9 cellular contexts compared by ENCODE assay signal in genomic region chr14:37591941-37592287, GRCh38. TPM values are rescaled to one million over a fixed set of nuclear protein-coding genes. Genes with fewer than 3 reads are reported as not detected.
DNase-seq lines count a peak whose midpoint lies in the region; ATAC-seq and TF ChIP-seq lines count a peak whose summit lies in the region.
"Had no signal": no experiment of that assay in that cellular context is flagged by ENCODE, and none has a peak within 500 bp of the region (broad histone marks: within the 10 kb centered on the region; RNA-seq: fewer than 3 reads in every experiment).

No MANE protein-coding gene starts in this region.

- H3K27ac ChIP-seq in IMR-90 (ENCODE audit: insufficient read depth, low read length), result no peak overlapping the region
- no peak overlapping the region for H3K27ac ChIP-seq in neural progenitor cell

- no peaks in the 10 kb centered on the region for H3K9me3 Mint-ChIP-seq in Calu3 (ENCODE audit: low read depth, unreplicated experiment)
- no peaks in the 10 kb centered on the region for H3K9me3 Mint-ChIP-seq in neural progenitor cell

- 0 out of 2 replicates have a peak, but pooled peaks cover under 1% of the 10 kb centered on the region for H3K9me1 ChIP-seq in IMR-90 (ENCODE audit: insufficient read depth, low read length)

- H3K4me1 ChIP-seq in IMR-90 (ENCODE audit: control insufficient read depth, insufficient read depth, low read length) (peaks cover 3% of the 10 kb centered on the region; the same call in 1 of the 2 replicates), neural progenitor cell (peaks cover 34% of the 10 kb centered on the region)

- no peak for TF ChIP-seq RAD21 in IMR-90 (IDR thresholded peaks at IDR 0.05; ENCODE audit: low read length)

- H3K4me1 Mint-ChIP-seq in Calu3 (ENCODE audit: low read depth, unreplicated experiment) (no peaks in the 10 kb centered on the region), neural progenitor cell (peaks cover 51% of the 10 kb centered on the region)

- no peak for DNase-seq in Calu3
- DNase-seq in IMR-90, result no peak
- DNase-seq in epithelial cell of esophagus (ENCODE audit: low read depth), result peak; percentile 72
- peak; percentile 45 for DNase-seq in neural progenitor cell (ENCODE audit: low spot score)
- DNase-seq in EL, result no peak
- DNase-seq in amniotic stem cell (lab: John Stamatoyannopoulos, UW), result no peak
- DNase-seq in RPMI8226, result no peak
- DNase-seq: amygdala had no signal

- peak overlapping the region; percentile 98 for H3K27ac Mint-ChIP-seq in Calu3 (ENCODE audit: unreplicated experiment)
- H3K27ac Mint-ChIP-seq in neural progenitor cell, result no peak overlapping the region

- BruUV-seq in Calu3 (replicated peaks; lab: Mats Ljungman, UMichigan), result no TSS peak
- no TSS peak for BruUV-seq in IMR-90 (replicated peaks; lab: Mats Ljungman, UMichigan)

- no peak overlapping the region for H3K56ac ChIP-seq in IMR-90 (ENCODE audit: extremely low read depth, insufficient read depth, low read length)

- peaks cover 75% of the 10 kb centered on the region for H3K27me3 ChIP-seq in IMR-90 (ENCODE audit: control insufficient read depth, insufficient read depth, low read length)
- H3K27me3 ChIP-seq in neural progenitor cell, result peaks cover 100% of the 10 kb centered on the region

- CTCF ChIA-PET in Calu3 (lab: Charles Lee), result interaction anchor here (0.6 to 1.5 kb wide), 4 partner anchors 29 to 345 kb away, joined by 3 to 13 read pairs (median 7); no protein-coding TSS in a partner anchor
- CTCF ChIA-PET in IMR-90 (lab: Yijun Ruan, JAX), result no interaction called here

- no peak overlapping the region for H4K8ac ChIP-seq in IMR-90 (ENCODE audit: low read depth in 2 of 2, low read length in 2 of 2)

- H2AK5ac ChIP-seq in IMR-90 (ENCODE audit: low read depth, low read length), result no peak overlapping the region

- H3K79me1 ChIP-seq in IMR-90 (ENCODE audit: low read depth in 1 of 2, low read length in 2 of 2), result no peaks in the 10 kb centered on the region

- H3K9me3 ChIP-seq in IMR-90 (ENCODE audit: control insufficient read depth, insufficient read depth, low read length) (peaks cover 18% of the 10 kb centered on the region; the same call in 1 of the 2 replicates), neural progenitor cell (ENCODE audit: low read depth) (no peaks in the 10 kb centered on the region)

- H4K91ac ChIP-seq in IMR-90 (ENCODE audit: insufficient read depth, low read depth, low read length), result no peak overlapping the region

- H3K4me3 ChIP-seq in IMR-90 (ENCODE audit: insufficient read depth, low read depth, low read length) (no peak overlapping the region), epithelial cell of esophagus (ENCODE audit: low read length) (peak overlapping the region; percentile 62), neural progenitor cell (peak overlapping the region; percentile 30)

- no peak overlapping the region for H3K23ac ChIP-seq in IMR-90 (ENCODE audit: low read depth, low read length)

- H3K14ac ChIP-seq in IMR-90 (replicated peaks; ENCODE audit: low read depth, low read length), result no peak overlapping the region

- H3K4me2 ChIP-seq in IMR-90 (ENCODE audit: low read depth, low read length), result no peak overlapping the region
- H3K4me2 ChIP-seq in neural progenitor cell, result peak overlapping the region; percentile 71

- no peak overlapping the region for H2BK20ac ChIP-seq in IMR-90 (ENCODE audit: low read depth, low read length)

- POLR2A ChIA-PET in IMR-90 (lab: Charles Lee; ENCODE audit: unreplicated experiment), result no interaction called here

- H3F3A ChIP-seq in neural progenitor cell (ENCODE audit: low read depth), result peaks cover 70% of the 10 kb centered on the region

- H2AFZ ChIP-seq in IMR-90 (replicated peaks; ENCODE audit: low read length, poor library complexity) (peak overlapping the region; percentile 9), neural progenitor cell (replicated peaks) (no peak overlapping the region)

- H4K20me1 ChIP-seq in IMR-90 (ENCODE audit: insufficient read depth, low read length) (no peaks in the 10 kb centered on the region; the same call in 1 of the 2 replicates), neural progenitor cell (ENCODE audit: low read depth) (peaks cover 88% of the 10 kb centered on the region)

- TF ChIP-seq POLR2A in IMR-90 (IDR thresholded peaks at IDR 0.05; ENCODE audit: low read depth, low read length), result no peak

- no peak overlapping the region for H3K18ac ChIP-seq in IMR-90 (ENCODE audit: low read depth, low read length)

- H2BK15ac ChIP-seq in IMR-90 (ENCODE audit: low read depth, low read length), result no peak overlapping the region

- 6% methylated on average over 13 of the region's 31 CpGs; no CpG with 5 or more reads in 1 of the 2 experiments for WGBS in IMR-90 (ENCODE audit: extremely low coverage in 2 of 2, insufficient read length in 1 of 2), 2 experiments

- H2AK9ac ChIP-seq in IMR-90 (replicated peaks; ENCODE audit: low read depth, low read length, poor library complexity), result peak overlapping the region; percentile 12

- peaks cover 98% of the 10 kb centered on the region for H3K36me3 Mint-ChIP-seq in Calu3 (ENCODE audit: insufficient read depth, unreplicated experiment)
- H3K36me3 Mint-ChIP-seq in neural progenitor cell, result no peaks in the 10 kb centered on the region

- in situ Hi-C loops in IMR-90 (cut with MboI; ENCODE audit: low sequenced_read_pairs), result no loop called here

- intact Hi-C loops in Calu3 (cut with micrococcal nuclease; ENCODE audit: unreplicated experiment), result loop anchor here (2.0 kb wide), 1 partner anchor 171 kb away; no protein-coding TSS in a partner anchor
- intact Hi-C loops in IMR-90 (cut with micrococcal nuclease), result no loop called here

- no peak overlapping the region for H2BK5ac ChIP-seq in IMR-90 (ENCODE audit: low read depth, low read length, poor library complexity, severe bottlenecking)

- H3K27me3 Mint-ChIP-seq in Calu3 (ENCODE audit: unreplicated experiment), result no peaks in the 10 kb centered on the region
- peaks cover 85% of the 10 kb centered on the region for H3K27me3 Mint-ChIP-seq in neural progenitor cell (ENCODE audit: insufficient read depth, low read depth)

- dilution Hi-C loops in IMR-90 (cut with HindIII; ENCODE audit: low sequenced_read_pairs, unreplicated experiment), result no loop called here

- H2BK120ac ChIP-seq in IMR-90 (ENCODE audit: low read depth, low read length), result no peak overlapping the region

- H3K4me3 Mint-ChIP-seq in Calu3 (ENCODE audit: low read depth, unreplicated experiment), result peak overlapping the region; percentile 81
- H3K4me3 Mint-ChIP-seq in neural progenitor cell, result no peak overlapping the region

- no peak overlapping the region for H4K5ac ChIP-seq in IMR-90 (ENCODE audit: low read depth, low read length)

- ATAC-seq in IMR-90 (ENCODE audit: low read depth) (no peak), GM21825 (IDR thresholded peaks at IDR 0.05; ENCODE audit: unreplicated experiment) (no peak)

- H3K36me3 ChIP-seq in IMR-90 (ENCODE audit: control insufficient read depth, insufficient read depth, low read length) (no peaks in the 10 kb centered on the region), neural progenitor cell (no peaks in the 10 kb centered on the region)

- TF ChIP-seq CTCF in Calu3 (IDR thresholded peaks at IDR 0.05; ENCODE audit: unreplicated experiment) (no peak), IMR-90 (conservative IDR thresholded peaks at IDR 0.05; ENCODE audit: low read depth, low read length) (no peak), epithelial cell of esophagus (IDR thresholded peaks at IDR 0.05; ENCODE audit: insufficient read depth, low read depth, low read length, missing control alignments) (no peak), neural progenitor cell (IDR thresholded peaks at IDR 0.05) (no peak)

- H3K4ac ChIP-seq in IMR-90 (ENCODE audit: low read depth, low read length), result no peak overlapping the region

- H3K9ac ChIP-seq in IMR-90 (ENCODE audit: low read depth, low read length) (no peak overlapping the region), neural progenitor cell (no peak overlapping the region)

- H3K79me2 ChIP-seq in neural progenitor cell (ENCODE audit: low read depth), result no peaks in the 10 kb centered on the region

TF ChIP-seq in IMR-90, 13 proteins besides CTCF, POLR2A, EP300 and RAD21:
- TF ChIP-seq MXI1 (IDR thresholded peaks at IDR 0.05; ENCODE audit: borderline replicate concordance, low read depth, low read length) (no peak), ELK1 (IDR thresholded peaks at IDR 0.05; ENCODE audit: borderline replicate concordance, low read depth, low read length) (no peak), CEBPB (IDR thresholded peaks at IDR 0.05; ENCODE audit: low read depth, low read length) (no peak), MAFK (IDR thresholded peaks at IDR 0.05; ENCODE audit: low read depth, low read length) (no peak), RFX5 (IDR thresholded peaks at IDR 0.05; ENCODE audit: low read depth, low read length) (no peak)

RNA-seq across cellular contexts. Expression of gene FOXA1, which starts 3.1 kb away (rescaled TPM):
- total RNA-seq in Calu3 (2022) (108 and 131 TPM in 2 replicates), IMR-90 (2012; rRNA removed) (under 0.01 and 0.18 TPM in 2 replicates), neural progenitor cell (ENCODE audit: low replicate concordance) (0.06 and 0.99 TPM in 2 replicates)
- polyA plus RNA-seq in IMR-90 (2012; rRNA removed), result 0.09 and 0.31 TPM in 2 replicates
- 0.04 and 0.36 TPM in 2 replicates for polyA plus RNA-seq in IMR-90 (2012; cell fraction: cytosol; rRNA removed)
- 0.30 and 0.38 TPM in 2 replicates for polyA plus RNA-seq in IMR-90 (2012; cell fraction: nucleus; rRNA removed; ENCODE audit: low replicate concordance)

RNA-seq across cellular contexts. Expression of gene TTC6, which starts 3.5 kb away (rescaled TPM):
- total RNA-seq in Calu3 (2022), result 13.4 and 13.8 TPM in 2 replicates
- under 0.01 TPM in 2 replicates for total RNA-seq in IMR-90 (2012; rRNA removed)
- polyA plus RNA-seq in IMR-90 (2012; rRNA removed), result 0.12 TPM in 1 of 2 replicates, not detected in the other
- not detected in 2 replicates for polyA plus RNA-seq in IMR-90 (2012; cell fraction: cytosol; rRNA removed)
- polyA plus RNA-seq in IMR-90 (2012; cell fraction: nucleus; rRNA removed; ENCODE audit: low replicate concordance), result 0.04 and 0.07 TPM in 2 replicates
- total RNA-seq in neural progenitor cell (ENCODE audit: low replicate concordance), result 0.06 and 2.6 TPM in 2 replicates

Comparison
In these comparisons a context has a peak if more than half of its experiments do, and no peak if none do; other contexts are left out.
1. DNase-seq: peak in epithelial cell of esophagus (single experiment) and neural progenitor cell (single experiment); none in Calu3 (single experiment), IMR-90 (single experiment), EL (single experiment), amniotic stem cell (single experiment) and RPMI8226 (single experiment).
2. RNA of gene FOXA1, which starts 3.1 kb away (total RNA-seq): 108 to 131 TPM in Calu3; under 0.01 to 0.18 TPM in IMR-90 and 0.06 to 0.99 TPM in neural progenitor cell; every median in the first group is over 10 times any median in the second.